Comparison of ENCODE assay signal across 8 cellular contexts in genomic region chr7:157875230-157876179, GRCh38.
DNase-seq lines count a peak whose midpoint lies in the region; ATAC-seq, FAIRE-seq and TF ChIP-seq lines count a peak whose summit lies in the region.

No MANE protein-coding gene starts in this region.

- DNase-seq in NCI-H146 (lab: John Stamatoyannopoulos, UW) (peak; percentile 51), NCI-H146 treated with DMSO at 0.1 percent for 48 hours (lab: John Stamatoyannopoulos, UW; ENCODE audit: unreplicated experiment) (no peak), T-helper 1 cell (peak in 3 of 5 donors; percentile 19 to 45 (median 33)), astrocyte (ENCODE audit: low read depth) (no peak), cerebellar cortex (ENCODE audit: low spot score) (no peak)

- H3K9me3 Mint-ChIP-seq in astrocyte (ENCODE audit: unreplicated experiment), result peaks cover 36% of the 10 kb centered on the region

- no peak overlapping the region for H3K4me3 ChIP-seq in astrocyte (ENCODE audit: insufficient read depth, low read depth, low read length)
- no peak overlapping the region for H3K4me3 ChIP-seq in parathyroid adenoma (ENCODE audit: low read depth, low read length)

- H2AFZ ChIP-seq in astrocyte (ENCODE audit: low read depth, low read length) (no peak overlapping the region), parathyroid adenoma (no peak overlapping the region)

- H3K36me3 ChIP-seq in astrocyte (ENCODE audit: insufficient read depth, low read length), result no peaks in the 10 kb centered on the region
- H3K36me3 ChIP-seq in parathyroid adenoma (ENCODE audit: control insufficient read depth, insufficient read depth, low read length), result no peaks in the 10 kb centered on the region

- H3K27ac ChIP-seq in astrocyte (ENCODE audit: low read depth, low read length), result no peak overlapping the region
- H3K27ac ChIP-seq in parathyroid adenoma, result no peak overlapping the region

- peak; percentile 9 for TF ChIP-seq CTCF in astrocyte (IDR thresholded peaks at IDR 0.05; ENCODE audit: insufficient read depth, low read depth, low read length)
- peak; percentile 7 for TF ChIP-seq CTCF in parathyroid adenoma (IDR thresholded peaks at IDR 0.05)

- H3K27me3 ChIP-seq in astrocyte (ENCODE audit: insufficient read depth, low read length) (no peaks in the 10 kb centered on the region), parathyroid adenoma (ENCODE audit: control insufficient read depth, insufficient read depth, low read length) (no peaks in the 10 kb centered on the region)

- no peaks in the 10 kb centered on the region for H3K79me2 ChIP-seq in astrocyte (ENCODE audit: insufficient read depth, low read length)
- H3K79me2 ChIP-seq in parathyroid adenoma, result no peaks in the 10 kb centered on the region

- H3K4me2 ChIP-seq in astrocyte (ENCODE audit: low read length) (peak overlapping the region; percentile 19), parathyroid adenoma (ENCODE audit: low read length) (no peak overlapping the region)

- no peak overlapping the region for H3K27ac Mint-ChIP-seq in astrocyte (ENCODE audit: unreplicated experiment)

- no peak for FAIRE-seq in astrocyte (lab: Jason Lieb, UNC)

- no peak overlapping the region for H3K4me3 Mint-ChIP-seq in astrocyte (ENCODE audit: unreplicated experiment)

- no peak overlapping the region for H3K9ac ChIP-seq in astrocyte (ENCODE audit: low read length)
- no peak overlapping the region for H3K9ac ChIP-seq in parathyroid adenoma

- H3K9me3 ChIP-seq in astrocyte (ENCODE audit: insufficient read depth, low read depth, low read length) (peaks cover 5% of the 10 kb centered on the region), parathyroid adenoma (ENCODE audit: control insufficient read depth, low read length) (no peaks in the 10 kb centered on the region)

- no peaks in the 10 kb centered on the region for H3K36me3 Mint-ChIP-seq in astrocyte (ENCODE audit: low read depth, unreplicated experiment)

- H3K4me1 ChIP-seq in astrocyte (ENCODE audit: insufficient read depth, low read length) (no peaks in the 10 kb centered on the region), parathyroid adenoma (no peaks in the 10 kb centered on the region)

- H3K4me1 Mint-ChIP-seq in astrocyte (ENCODE audit: low read depth, unreplicated experiment), result no peaks in the 10 kb centered on the region

- H4K20me1 ChIP-seq in astrocyte (ENCODE audit: insufficient read depth, low read length), result no peaks in the 10 kb centered on the region

- no peaks in the 10 kb centered on the region for H3K27me3 Mint-ChIP-seq in astrocyte (ENCODE audit: low read depth, unreplicated experiment)

- ATAC-seq in HG03439 (IDR thresholded peaks at IDR 0.05; ENCODE audit: unreplicated experiment), result no peak
- ATAC-seq in GM18861 (IDR thresholded peaks at IDR 0.05; ENCODE audit: unreplicated experiment), result no peak

Comparison
In these comparisons a context has a peak if more than half of its experiments do, and no peak if none do; other contexts are left out.
1. DNase-seq: peak in NCI-H146 (single experiment) and T-helper 1 cell (3 of 5); none in NCI-H146 treated with DMSO at 0.1 percent for 48 hours (single experiment), astrocyte (single experiment) and cerebellar cortex (single experiment).